2 cellular contexts compared by ENCODE assay signal in genomic region chr1:38973145-38973544, GRCh38.
A peak's percentile ranks its signal among the peaks of the same experiment; 100 is the strongest.
TF ChIP-seq lines count a peak whose summit lies in the region.

No MANE protein-coding gene starts in this region.

TF ChIP-seq in HCT116, 20 proteins besides CTCF, POLR2A, EP300 and RAD21:
- TF ChIP-seq MAX (IDR thresholded peaks at IDR 0.05) (0 out of 2 replicates have a peak, but pooled peaks have one; percentile 25), SP1 (IDR thresholded peaks at IDR 0.05; ENCODE audit: low read depth) (0 out of 2 replicates have a peak, but pooled peaks have one; percentile 20), EGR1 (IDR thresholded peaks at IDR 0.05; ENCODE audit: low read depth) (peak; percentile 48; the same call in 1 of the 2 replicates)

TF ChIP-seq in K562, 482 proteins besides CTCF, POLR2A, EP300 and RAD21:
- TF ChIP-seq EGR1 (conservative IDR thresholded peaks at IDR 0.05): peak; percentile 62
- TF ChIP-seq PRDM10 (IDR thresholded peaks at IDR 0.05; ENCODE audit: partially characterized antibody): peak; percentile 32
- peak; percentile 62; the same call in 1 of the 2 replicates for TF ChIP-seq ZNF316 (IDR thresholded peaks at IDR 0.05)
- 0 out of 2 replicates have a peak, but pooled peaks have one; percentile 15 for TF ChIP-seq DPF2 (IDR thresholded peaks at IDR 0.05)
- peak; percentile 9 for TF ChIP-seq GTF3C2 (IDR thresholded peaks at IDR 0.05; ENCODE audit: borderline replicate concordance, extremely low read depth, insufficient read length)
- 0 out of 2 replicates have a peak, but pooled peaks have one; percentile 42 for TF ChIP-seq ADNP (tag; IDR thresholded peaks at IDR 0.05)
- peak; percentile 92 for TF ChIP-seq ZFP91 (CRISPR knock-in tag; IDR thresholded peaks at IDR 0.05)
- peak; percentile 17; the same call in 1 of the 2 replicates for TF ChIP-seq BCOR (IDR thresholded peaks at IDR 0.05)
- TF ChIP-seq KLF13 (tag; IDR thresholded peaks at IDR 0.05; ENCODE audit: borderline replicate concordance, low read depth): peak; percentile 13; the same call in 1 of the 2 replicates
- 0 out of 4 replicates have a peak, but pooled peaks of 1 of the 2 experiments have one; percentile 10 for TF ChIP-seq TRIM24 (IDR thresholded peaks at IDR 0.05)
